ENCODE assay signal across 1 cellular context in genomic region chr2:174866421-174866820, GRCh38.
TF ChIP-seq lines count a peak whose summit lies in the region.

No MANE protein-coding gene starts in this region.

TF ChIP-seq in H1, 55 proteins besides CTCF, POLR2A, EP300 and RAD21:
- TF ChIP-seq E2F6 (IDR thresholded peaks at IDR 0.05) (no peak), CHD7 (IDR thresholded peaks at IDR 0.05; ENCODE audit: insufficient replicate concordance, low read length) (peak; percentile 89)
